In genomic region chr12:6662906-6663742, GRCh38 we compare ENCODE assay signal across 1 cellular context.
TF ChIP-seq lines count a peak whose summit lies in the region.

Gene ING4, minus strand, starts transcription at chr12:6663119. Its CDS starts 18 bp downstream, at chr12:6663101.

TF ChIP-seq in K562, 482 proteins besides CTCF, POLR2A, EP300 and RAD21 (continued from another document and continues in another):
- no peak for TF ChIP-seq SFPQ (IDR thresholded peaks at IDR 0.05; ENCODE audit: low read depth, low read length)
- peak; percentile 50; the same call in 1 of the 2 replicates for TF ChIP-seq ZKSCAN8 (CRISPR knock-in tag; IDR thresholded peaks at IDR 0.05)
- TF ChIP-seq TSC22D4 (tag; IDR thresholded peaks at IDR 0.05): no peak
- TF ChIP-seq ZNF282 (CRISPR knock-in tag; IDR thresholded peaks at IDR 0.05): no peak
- TF ChIP-seq C11orf30 (IDR thresholded peaks at IDR 0.05; ENCODE audit: low read depth): peak; percentile 95
- no peak; the same call in 1 of the 2 replicates for TF ChIP-seq ZBTB7A (IDR thresholded peaks at IDR 0.05; ENCODE audit: borderline replicate concordance, control insufficient read depth, low read depth, low read length)
- no peak for TF ChIP-seq ZNF507 (tag; conservative IDR thresholded peaks at IDR 0.05)
- no peak for TF ChIP-seq MYNN (IDR thresholded peaks at IDR 0.05)
- no peak for TF ChIP-seq MYNN (CRISPR knock-in tag; IDR thresholded peaks at IDR 0.05)
- TF ChIP-seq GABPA (tag; conservative IDR thresholded peaks at IDR 0.05; ENCODE audit: low read depth): peak; percentile 99
- TF ChIP-seq, protein P1, sequence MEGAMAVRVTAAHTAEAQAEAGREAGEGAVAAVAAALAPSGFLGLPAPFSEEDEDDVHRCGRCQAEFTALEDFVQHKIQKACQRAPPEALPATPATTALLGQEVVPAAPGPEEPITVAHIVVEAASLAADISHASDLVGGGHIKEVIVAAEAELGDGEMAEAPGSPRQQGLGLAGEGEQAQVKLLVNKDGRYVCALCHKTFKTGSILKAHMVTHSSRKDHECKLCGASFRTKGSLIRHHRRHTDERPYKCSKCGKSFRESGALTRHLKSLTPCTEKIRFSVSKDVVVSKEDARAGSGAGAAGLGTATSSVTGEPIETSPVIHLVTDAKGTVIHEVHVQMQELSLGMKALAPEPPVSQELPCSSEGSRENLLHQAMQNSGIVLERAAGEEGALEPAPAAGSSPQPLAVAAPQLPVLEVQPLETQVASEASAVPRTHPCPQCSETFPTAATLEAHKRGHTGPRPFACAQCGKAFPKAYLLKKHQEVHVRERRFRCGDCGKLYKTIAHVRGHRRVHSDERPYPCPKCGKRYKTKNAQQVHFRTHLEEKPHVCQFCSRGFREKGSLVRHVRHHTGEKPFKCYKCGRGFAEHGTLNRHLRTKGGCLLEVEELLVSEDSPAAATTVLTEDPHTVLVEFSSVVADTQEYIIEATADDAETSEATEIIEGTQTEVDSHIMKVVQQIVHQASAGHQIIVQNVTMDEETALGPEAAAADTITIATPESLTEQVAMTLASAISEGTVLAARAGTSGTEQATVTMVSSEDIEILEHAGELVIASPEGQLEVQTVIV (CRISPR knock-in tag; IDR thresholded peaks at IDR 0.05; ENCODE audit: borderline replicate concordance): no peak
- peak; percentile 3; the same call in 1 of the 2 replicates for TF ChIP-seq TCF7L2 (IDR thresholded peaks at IDR 0.05; ENCODE audit: low read depth, low read length)
- TF ChIP-seq, protein P2, sequence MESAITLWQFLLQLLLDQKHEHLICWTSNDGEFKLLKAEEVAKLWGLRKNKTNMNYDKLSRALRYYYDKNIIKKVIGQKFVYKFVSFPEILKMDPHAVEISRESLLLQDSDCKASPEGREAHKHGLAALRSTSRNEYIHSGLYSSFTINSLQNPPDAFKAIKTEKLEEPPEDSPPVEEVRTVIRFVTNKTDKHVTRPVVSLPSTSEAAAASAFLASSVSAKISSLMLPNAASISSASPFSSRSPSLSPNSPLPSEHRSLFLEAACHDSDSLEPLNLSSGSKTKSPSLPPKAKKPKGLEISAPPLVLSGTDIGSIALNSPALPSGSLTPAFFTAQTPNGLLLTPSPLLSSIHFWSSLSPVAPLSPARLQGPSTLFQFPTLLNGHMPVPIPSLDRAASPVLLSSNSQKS (CRISPR knock-in tag; IDR thresholded peaks at IDR 0.05): no peak
- no peak for TF ChIP-seq YBX1 (IDR thresholded peaks at IDR 0.05)
- no peak for TF ChIP-seq RBM22 (IDR thresholded peaks at IDR 0.05; ENCODE audit: low read depth, low read length, poor library complexity, severe bottlenecking)
- no peak for TF ChIP-seq PTRF (tag; IDR thresholded peaks at IDR 0.05)
- no peak for TF ChIP-seq SREBF1 (IDR thresholded peaks at IDR 0.05; ENCODE audit: borderline replicate concordance, low read depth, low read length)
- TF ChIP-seq NELFE (IDR thresholded peaks at IDR 0.05; ENCODE audit: insufficient read depth, insufficient read length): no peak
- TF ChIP-seq CLOCK (CRISPR knock-in tag; IDR thresholded peaks at IDR 0.05; ENCODE audit: borderline replicate concordance): no peak
- peak; percentile 52; the same call in 1 of the 2 replicates for TF ChIP-seq POLR2H (tag; IDR thresholded peaks at IDR 0.05; ENCODE audit: low read depth)
- 0 out of 2 replicates have a peak, but pooled peaks have one; percentile 19 for TF ChIP-seq POLR2AphosphoS5 (IDR thresholded peaks at IDR 0.05; ENCODE audit: control insufficient read depth, insufficient read depth, low read depth, low read length)
- TF ChIP-seq, protein P3, sequence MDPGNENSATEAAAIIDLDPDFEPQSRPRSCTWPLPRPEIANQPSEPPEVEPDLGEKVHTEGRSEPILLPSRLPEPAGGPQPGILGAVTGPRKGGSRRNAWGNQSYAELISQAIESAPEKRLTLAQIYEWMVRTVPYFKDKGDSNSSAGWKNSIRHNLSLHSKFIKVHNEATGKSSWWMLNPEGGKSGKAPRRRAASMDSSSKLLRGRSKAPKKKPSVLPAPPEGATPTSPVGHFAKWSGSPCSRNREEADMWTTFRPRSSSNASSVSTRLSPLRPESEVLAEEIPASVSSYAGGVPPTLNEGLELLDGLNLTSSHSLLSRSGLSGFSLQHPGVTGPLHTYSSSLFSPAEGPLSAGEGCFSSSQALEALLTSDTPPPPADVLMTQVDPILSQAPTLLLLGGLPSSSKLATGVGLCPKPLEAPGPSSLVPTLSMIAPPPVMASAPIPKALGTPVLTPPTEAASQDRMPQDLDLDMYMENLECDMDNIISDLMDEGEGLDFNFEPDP (CRISPR knock-in tag; IDR thresholded peaks at IDR 0.05): no peak
- no peak for TF ChIP-seq ZNF436 (CRISPR knock-in tag; IDR thresholded peaks at IDR 0.05)
- TF ChIP-seq ZNF124 (CRISPR knock-in tag; IDR thresholded peaks at IDR 0.05): no peak
- TF ChIP-seq NR2C2 (CRISPR knock-in tag; IDR thresholded peaks at IDR 0.05): peak; percentile 59; the same call in 1 of the 2 replicates
- peak; percentile 99 for TF ChIP-seq NR2C2 (tag; IDR thresholded peaks at IDR 0.05)
- TF ChIP-seq ZNF740 (CRISPR knock-in tag; IDR thresholded peaks at IDR 0.05): no peak
- TF ChIP-seq ZNF740 (tag; IDR thresholded peaks at IDR 0.05): no peak
- no peak for TF ChIP-seq ZHX1 (conservative IDR thresholded peaks at IDR 0.05; ENCODE audit: low read length)
- TF ChIP-seq ZNF830 (CRISPR knock-in tag; IDR thresholded peaks at IDR 0.05): no peak
- TF ChIP-seq BACH1 (tag; IDR thresholded peaks at IDR 0.05): no peak
- peak in 1 of 2 experiments; percentile 4; a peak in 2 of 4 replicates for TF ChIP-seq TRIM24 (IDR thresholded peaks at IDR 0.05)
- TF ChIP-seq MEF2A (IDR thresholded peaks at IDR 0.05; ENCODE audit: control insufficient read depth, low read depth, low read length): no peak
- no peak for TF ChIP-seq RHOXF2B (CRISPR knock-in tag; conservative IDR thresholded peaks at IDR 0.05)
- no peak for TF ChIP-seq SMARCA4 (IDR thresholded peaks at IDR 0.05)
- TF ChIP-seq ZNF408 (CRISPR knock-in tag; IDR thresholded peaks at IDR 0.05; ENCODE audit: low read depth): no peak
- TF ChIP-seq, protein P4, sequence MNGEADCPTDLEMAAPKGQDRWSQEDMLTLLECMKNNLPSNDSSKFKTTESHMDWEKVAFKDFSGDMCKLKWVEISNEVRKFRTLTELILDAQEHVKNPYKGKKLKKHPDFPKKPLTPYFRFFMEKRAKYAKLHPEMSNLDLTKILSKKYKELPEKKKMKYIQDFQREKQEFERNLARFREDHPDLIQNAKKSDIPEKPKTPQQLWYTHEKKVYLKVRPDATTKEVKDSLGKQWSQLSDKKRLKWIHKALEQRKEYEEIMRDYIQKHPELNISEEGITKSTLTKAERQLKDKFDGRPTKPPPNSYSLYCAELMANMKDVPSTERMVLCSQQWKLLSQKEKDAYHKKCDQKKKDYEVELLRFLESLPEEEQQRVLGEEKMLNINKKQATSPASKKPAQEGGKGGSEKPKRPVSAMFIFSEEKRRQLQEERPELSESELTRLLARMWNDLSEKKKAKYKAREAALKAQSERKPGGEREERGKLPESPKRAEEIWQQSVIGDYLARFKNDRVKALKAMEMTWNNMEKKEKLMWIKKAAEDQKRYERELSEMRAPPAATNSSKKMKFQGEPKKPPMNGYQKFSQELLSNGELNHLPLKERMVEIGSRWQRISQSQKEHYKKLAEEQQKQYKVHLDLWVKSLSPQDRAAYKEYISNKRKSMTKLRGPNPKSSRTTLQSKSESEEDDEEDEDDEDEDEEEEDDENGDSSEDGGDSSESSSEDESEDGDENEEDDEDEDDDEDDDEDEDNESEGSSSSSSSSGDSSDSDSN (IDR thresholded peaks at IDR 0.05; ENCODE audit: borderline replicate concordance in 1 of 2, low read depth in 2 of 2, low read length in 2 of 2): no peak
- TF ChIP-seq ZNF780A (CRISPR knock-in tag; IDR thresholded peaks at IDR 0.05): no peak
- TF ChIP-seq NUFIP1 (IDR thresholded peaks at IDR 0.05; ENCODE audit: partially characterized antibody): no peak
- TF ChIP-seq STAT5A (IDR thresholded peaks at IDR 0.05; ENCODE audit: borderline replicate concordance, low read length): peak; percentile 14; the same call in 1 of the 2 replicates
- no peak for TF ChIP-seq HDAC6 (IDR thresholded peaks at IDR 0.05; ENCODE audit: low read depth, low read length)
- TF ChIP-seq TBL1XR1 (IDR thresholded peaks at IDR 0.05; ENCODE audit: low read length in 2 of 2): peak in 1 of 2 experiments; percentile 92; a peak in 2 of 4 replicates
- no peak for TF ChIP-seq ZNF586 (CRISPR knock-in tag; conservative IDR thresholded peaks at IDR 0.05)
- no peak for TF ChIP-seq RNF219 (CRISPR knock-in tag; IDR thresholded peaks at IDR 0.05)
- TF ChIP-seq TRIM28 (IDR thresholded peaks at IDR 0.05): no peak
- peak; percentile 70 for TF ChIP-seq CREB3L1 (IDR thresholded peaks at IDR 0.05; ENCODE audit: borderline replicate concordance, low read depth)
